Comparison of ENCODE assay signal across 8 cellular contexts in the genomic region with DNA sequence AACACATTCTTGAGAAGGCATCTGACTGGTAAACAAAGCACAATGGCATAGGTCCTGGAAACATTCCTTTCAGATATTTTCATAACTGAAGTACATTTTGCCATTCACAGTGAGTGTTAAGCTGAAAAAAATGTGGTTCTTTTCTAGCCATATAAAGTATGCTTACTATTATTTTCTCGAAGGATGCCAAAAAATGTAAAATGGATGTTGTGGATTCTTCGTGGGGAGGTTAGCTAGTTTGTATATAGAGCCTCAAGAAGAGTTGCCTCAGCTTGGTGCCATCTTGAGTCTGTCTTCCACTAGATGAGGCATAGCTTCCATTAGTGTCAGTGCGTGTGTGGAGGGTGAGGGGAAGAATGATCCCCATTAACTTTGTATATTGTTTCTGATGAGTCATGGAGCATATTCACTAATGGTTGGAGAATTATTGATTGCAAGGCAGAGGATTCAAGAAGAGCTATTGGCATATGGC.
DNase-seq lines count a peak whose midpoint lies in the region; ATAC-seq and TF ChIP-seq lines count a peak whose summit lies in the region.

No MANE protein-coding gene starts in this region.

- H2AFZ ChIP-seq in SU-DHL-6 (ENCODE audit: low read depth, low read length, severe bottlenecking), result no peak overlapping the region

- H3K9me3 Mint-ChIP-seq in stimulated activated effector memory CD8-positive, alpha-beta T cell treated with anti-CD3 and anti-CD28 coated beads, Interleukin-12 subunit alpha, Interleukin-12 subunit beta, amount 100 ng/mL, for 72 hours, result no peaks in the 10 kb centered on the region

- peaks cover 28% of the 10 kb centered on the region for H3K4me1 Mint-ChIP-seq in stimulated activated effector memory CD8-positive, alpha-beta T cell treated with anti-CD3 and anti-CD28 coated beads, Interleukin-12 subunit alpha, Interleukin-12 subunit beta, amount 100 ng/mL, for 72 hours

- ATAC-seq in stimulated activated effector memory CD8-positive, alpha-beta T cell treated with anti-CD3 and anti-CD28 coated beads, Interleukin-12 subunit alpha, Interleukin-12 subunit beta, amount 100 ng/mL, for 72 hours, result peak; percentile 46
- ATAC-seq in HG03521 (IDR thresholded peaks at IDR 0.05; ENCODE audit: unreplicated experiment) (no peak), GM21576 (IDR thresholded peaks at IDR 0.05; ENCODE audit: unreplicated experiment) (no peak)

- no peaks in the 10 kb centered on the region for H3K9me3 ChIP-seq in SU-DHL-6 (ENCODE audit: insufficient read depth, low read length)

- peaks cover 63% of the 10 kb centered on the region for H3K36me3 Mint-ChIP-seq in stimulated activated effector memory CD8-positive, alpha-beta T cell treated with anti-CD3 and anti-CD28 coated beads, Interleukin-12 subunit alpha, Interleukin-12 subunit beta, amount 100 ng/mL, for 72 hours

- no peaks in the 10 kb centered on the region for H3K9me2 ChIP-seq in SU-DHL-6 (replicated peaks; ENCODE audit: insufficient read depth, low read length)

- peak overlapping the region; percentile 81 for H3K9ac ChIP-seq in SU-DHL-6 (ENCODE audit: low read length)

- peak overlapping the region; percentile 77 for H3K4me3 Mint-ChIP-seq in stimulated activated effector memory CD8-positive, alpha-beta T cell treated with anti-CD3 and anti-CD28 coated beads, Interleukin-12 subunit alpha, Interleukin-12 subunit beta, amount 100 ng/mL, for 72 hours

- H3K4me3 ChIP-seq in SU-DHL-6 (ENCODE audit: insufficient read depth, low read length, poor library complexity, severe bottlenecking), result peak overlapping the region; percentile 68

- DNase-seq in HCEC 1CT (peak; percentile 89), epithelial cell of prostate (ENCODE audit: low read depth, low spot score) (no peak), COLO829 (ENCODE audit: low spot score) (no peak), hippocampal formation (lab: John Stamatoyannopoulos, UW) (no peak)
- no peak for DNase-seq in stimulated activated effector memory CD8-positive, alpha-beta T cell treated with anti-CD3 and anti-CD28 coated beads, Interleukin-12 subunit alpha, Interleukin-12 subunit beta, amount 100 ng/mL, for 72 hours (ENCODE audit: low spot score in 2 of 2)

- H3K36me3 ChIP-seq in SU-DHL-6 (ENCODE audit: low read length), result peaks cover 8% of the 10 kb centered on the region

- H3K4me2 ChIP-seq in SU-DHL-6 (ENCODE audit: low read depth, low read length, poor library complexity, severe bottlenecking), result peak overlapping the region; percentile 91

- H3K79me2 ChIP-seq in SU-DHL-6 (ENCODE audit: insufficient read depth, low read length), result peaks cover 95% of the 10 kb centered on the region

- TF ChIP-seq CTCF in SU-DHL-6 (IDR thresholded peaks at IDR 0.05; ENCODE audit: insufficient read depth, low read length, poor library complexity, severe bottlenecking), result no peak

- H3F3A ChIP-seq in SU-DHL-6 (ENCODE audit: insufficient read depth), result peaks cover 29% of the 10 kb centered on the region

- peak overlapping the region; percentile 86 for H3K27ac Mint-ChIP-seq in stimulated activated effector memory CD8-positive, alpha-beta T cell treated with anti-CD3 and anti-CD28 coated beads, Interleukin-12 subunit alpha, Interleukin-12 subunit beta, amount 100 ng/mL, for 72 hours

- H3K27ac ChIP-seq in SU-DHL-6 (ENCODE audit: low read depth, low read length) (peak overlapping the region; percentile 35; the same call in 1 of the 2 replicates), epithelial cell of prostate (peak overlapping the region; percentile 41)

- H3K27me3 ChIP-seq in SU-DHL-6 (ENCODE audit: low read length), result no peaks in the 10 kb centered on the region

- peaks cover 72% of the 10 kb centered on the region for H4K20me1 ChIP-seq in SU-DHL-6 (ENCODE audit: low read depth, low read length)
